Comparison of ENCODE assay signal across 8 cellular contexts in genomic region chr17:18260332-18261145, GRCh38. TPM values are rescaled to one million over a fixed set of nuclear protein-coding genes. Genes with fewer than 3 reads are reported as not detected.
A peak's percentile ranks its signal among the peaks of the same experiment; 100 is the strongest.
DNase-seq lines count a peak whose midpoint lies in the region; ATAC-seq and TF ChIP-seq lines count a peak whose summit lies in the region.

TSS of gene MIEF2 (plus strand) at chr17:18260662. CDS start at chr17:18262721, 2,059 bp downstream.

- H3K9me3 Mint-ChIP-seq in chondrocyte (ENCODE audit: low read depth), result no peaks in the 10 kb centered on the region

- H3K4me1 Mint-ChIP-seq in chondrocyte (ENCODE audit: low read depth), result peaks cover 30% of the 10 kb centered on the region

- peak within 1 kb of the TSS; percentile 80 for H3K4me3 Mint-ChIP-seq in chondrocyte (ENCODE audit: unreplicated experiment)

- H3K4me3 ChIP-seq in AG10803 (ENCODE audit: low read length), result peak within 1 kb of the TSS; percentile 84

- DNase-seq in AG10803 (ENCODE audit: low read depth) (peak; percentile 93), NCI-H460 (ENCODE audit: extremely low read depth, low read depth) (peak; percentile 93), chondrocyte (ENCODE audit: low spot score) (peak; percentile 97), kidney glomerular epithelial cell (lab: John Stamatoyannopoulos, UW) (peak; percentile 93)
- DNase-seq in activated CD4-positive, alpha-beta T cell treated with anti-CD3 and anti-CD28 coated beads for 1 hour, result peak; percentile 84
- peak; percentile 87 to 92 for DNase-seq in stimulated activated CD4-positive, alpha-beta T cell treated with anti-CD3 and anti-CD28 coated beads, Interleukin-15, amount 100 ng/mL, for 48 hours (ENCODE audit: low read depth in 2 of 2)

- peak within 1 kb of the TSS; percentile 88 for H3K27ac Mint-ChIP-seq in chondrocyte (ENCODE audit: unreplicated experiment)

- no peak for TF ChIP-seq CTCF in AG10803 (conservative IDR thresholded peaks at IDR 0.05; ENCODE audit: low read length)
- TF ChIP-seq CTCF in chondrocyte (IDR thresholded peaks at IDR 0.05), result no peak

- no peaks in the 10 kb centered on the region for H3K27me3 Mint-ChIP-seq in chondrocyte (ENCODE audit: low read depth)

- ATAC-seq in GM19025 (IDR thresholded peaks at IDR 0.05; ENCODE audit: low read depth, unreplicated experiment) (peak; percentile 81), HG03342 (IDR thresholded peaks at IDR 0.05; ENCODE audit: unreplicated experiment) (peak; percentile 79)

- H3K36me3 Mint-ChIP-seq in chondrocyte (ENCODE audit: low read depth), result peaks cover 7% of the 10 kb centered on the region

RNA-seq across cellular contexts. Expression of gene MIEF2, which starts in this region (rescaled TPM):
- 5.2 and 5.3 TPM in 2 replicates for total RNA-seq in NCI-H460 (2014; rRNA removed; shearing (Covaris generic))
- polyA plus RNA-seq in NCI-H460 (2014; cell fraction: nucleus; rRNA removed), result 25.8 and 48.9 TPM in 2 replicates
- total RNA-seq in chondrocyte, result 9.5 to 11.5 TPM (median 10.7 TPM) in 3 replicates

Comparison
In these comparisons a context has a peak if more than half of its experiments do, and no peak if none do; other contexts are left out.
1. Peak in every context shown above with its lines: DNase-seq, ATAC-seq and H3K4me3 ChIP-seq.